ENCODE assay signal across 1 cellular context in genomic region chr6:43923376-43924221, GRCh38.
TF ChIP-seq lines count a peak whose summit lies in the region.

No MANE protein-coding gene starts in this region.

TF ChIP-seq in K562, 482 proteins besides CTCF, POLR2A, EP300 and RAD21 (continued from another document and continues in another):
- TF ChIP-seq ZKSCAN3 (CRISPR knock-in tag; IDR thresholded peaks at IDR 0.05) (no peak), MAFG (tag; conservative IDR thresholded peaks at IDR 0.05) (no peak), HIVEP1 (CRISPR knock-in tag; IDR thresholded peaks at IDR 0.05) (no peak), TEAD4 (IDR thresholded peaks at IDR 0.05; ENCODE audit: low read length) (no peak), TEAD4 (CRISPR knock-in tag; IDR thresholded peaks at IDR 0.05; ENCODE audit: borderline replicate concordance) (no peak), CXXC5 (CRISPR knock-in tag; IDR thresholded peaks at IDR 0.05) (peak; percentile 9; the same call in 1 of the 2 replicates), ZNF436 (CRISPR knock-in tag; IDR thresholded peaks at IDR 0.05) (no peak), UBTF (IDR thresholded peaks at IDR 0.05; ENCODE audit: borderline replicate concordance in 1 of 2, low read depth in 2 of 2, low read length in 2 of 2) (no peak), ZFPM2 (CRISPR knock-in tag; IDR thresholded peaks at IDR 0.05) (no peak), ZNF174 (CRISPR knock-in tag; IDR thresholded peaks at IDR 0.05) (no peak), HES1 (IDR thresholded peaks at IDR 0.05; ENCODE audit: low read depth) (no peak), ZNF445 (CRISPR knock-in tag; IDR thresholded peaks at IDR 0.05; ENCODE audit: low read depth) (no peak), ZC3H11A (IDR thresholded peaks at IDR 0.05; ENCODE audit: low read depth, low read length) (no peak), ZNF324 (CRISPR knock-in tag; IDR thresholded peaks at IDR 0.05) (no peak), MEF2D (tag; conservative IDR thresholded peaks at IDR 0.05; ENCODE audit: low read depth) (no peak), U2AF1 (optimal IDR thresholded peaks at IDR 0.05; ENCODE audit: low read depth, low read length) (no peak), SMAD4 (CRISPR knock-in tag; conservative IDR thresholded peaks at IDR 0.05) (no peak), ZKSCAN8 (CRISPR knock-in tag; IDR thresholded peaks at IDR 0.05) (no peak), THRAP3 (IDR thresholded peaks at IDR 0.05; ENCODE audit: borderline replicate concordance) (no peak), E2F8 (IDR thresholded peaks at IDR 0.05; ENCODE audit: low read depth, partially characterized antibody) (no peak), ZC3H8 (IDR thresholded peaks at IDR 0.05) (no peak), GABPB1 (CRISPR knock-in tag; IDR thresholded peaks at IDR 0.05) (no peak), FOXK1 (CRISPR knock-in tag; IDR thresholded peaks at IDR 0.05; ENCODE audit: borderline replicate concordance) (no peak), ZNF253 (CRISPR knock-in tag; conservative IDR thresholded peaks at IDR 0.05) (no peak), PML (IDR thresholded peaks at IDR 0.05; ENCODE audit: low read length) (no peak), FOSL1 (tag; conservative IDR thresholded peaks at IDR 0.05) (0 out of 2 replicates have a peak, but pooled peaks have one; percentile 21), SLC30A9 (CRISPR knock-in tag; IDR thresholded peaks at IDR 0.05) (no peak), ZNF589 (CRISPR knock-in tag; IDR thresholded peaks at IDR 0.05; ENCODE audit: low read depth) (peak; percentile 40; the same call in 1 of the 2 replicates), C11orf30 (IDR thresholded peaks at IDR 0.05; ENCODE audit: low read depth) (no peak), BRF1 (IDR thresholded peaks at IDR 0.05; ENCODE audit: borderline replicate concordance, extremely low read depth, insufficient read length) (no peak), ZNF57 (CRISPR knock-in tag; IDR thresholded peaks at IDR 0.05) (no peak), NR1H2 (CRISPR knock-in tag; IDR thresholded peaks at IDR 0.05) (no peak), CHAMP1 (IDR thresholded peaks at IDR 0.05) (no peak)
- TF ChIP-seq, protein P1, sequence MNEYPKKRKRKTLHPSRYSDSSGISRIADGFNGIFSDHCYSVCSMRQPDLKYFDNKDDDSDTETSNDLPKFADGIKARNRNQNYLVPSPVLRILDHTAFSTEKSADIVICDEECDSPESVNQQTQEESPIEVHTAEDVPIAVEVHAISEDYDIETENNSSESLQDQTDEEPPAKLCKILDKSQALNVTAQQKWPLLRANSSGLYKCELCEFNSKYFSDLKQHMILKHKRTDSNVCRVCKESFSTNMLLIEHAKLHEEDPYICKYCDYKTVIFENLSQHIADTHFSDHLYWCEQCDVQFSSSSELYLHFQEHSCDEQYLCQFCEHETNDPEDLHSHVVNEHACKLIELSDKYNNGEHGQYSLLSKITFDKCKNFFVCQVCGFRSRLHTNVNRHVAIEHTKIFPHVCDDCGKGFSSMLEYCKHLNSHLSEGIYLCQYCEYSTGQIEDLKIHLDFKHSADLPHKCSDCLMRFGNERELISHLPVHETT (CRISPR knock-in tag; conservative IDR thresholded peaks at IDR 0.05 in 1 of 2, IDR thresholded peaks at IDR 0.05 in 1 of 2) = 0 out of 4 replicates have a peak, but pooled peaks of 1 of the 2 experiments have one; percentile 40
- TF ChIP-seq, protein P2, sequence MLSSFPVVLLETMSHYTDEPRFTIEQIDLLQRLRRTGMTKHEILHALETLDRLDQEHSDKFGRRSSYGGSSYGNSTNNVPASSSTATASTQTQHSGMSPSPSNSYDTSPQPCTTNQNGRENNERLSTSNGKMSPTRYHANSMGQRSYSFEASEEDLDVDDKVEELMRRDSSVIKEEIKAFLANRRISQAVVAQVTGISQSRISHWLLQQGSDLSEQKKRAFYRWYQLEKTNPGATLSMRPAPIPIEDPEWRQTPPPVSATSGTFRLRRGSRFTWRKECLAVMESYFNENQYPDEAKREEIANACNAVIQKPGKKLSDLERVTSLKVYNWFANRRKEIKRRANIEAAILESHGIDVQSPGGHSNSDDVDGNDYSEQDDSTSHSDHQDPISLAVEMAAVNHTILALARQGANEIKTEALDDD (IDR thresholded peaks at IDR 0.05) = no peak
- TF ChIP-seq, protein P3, sequence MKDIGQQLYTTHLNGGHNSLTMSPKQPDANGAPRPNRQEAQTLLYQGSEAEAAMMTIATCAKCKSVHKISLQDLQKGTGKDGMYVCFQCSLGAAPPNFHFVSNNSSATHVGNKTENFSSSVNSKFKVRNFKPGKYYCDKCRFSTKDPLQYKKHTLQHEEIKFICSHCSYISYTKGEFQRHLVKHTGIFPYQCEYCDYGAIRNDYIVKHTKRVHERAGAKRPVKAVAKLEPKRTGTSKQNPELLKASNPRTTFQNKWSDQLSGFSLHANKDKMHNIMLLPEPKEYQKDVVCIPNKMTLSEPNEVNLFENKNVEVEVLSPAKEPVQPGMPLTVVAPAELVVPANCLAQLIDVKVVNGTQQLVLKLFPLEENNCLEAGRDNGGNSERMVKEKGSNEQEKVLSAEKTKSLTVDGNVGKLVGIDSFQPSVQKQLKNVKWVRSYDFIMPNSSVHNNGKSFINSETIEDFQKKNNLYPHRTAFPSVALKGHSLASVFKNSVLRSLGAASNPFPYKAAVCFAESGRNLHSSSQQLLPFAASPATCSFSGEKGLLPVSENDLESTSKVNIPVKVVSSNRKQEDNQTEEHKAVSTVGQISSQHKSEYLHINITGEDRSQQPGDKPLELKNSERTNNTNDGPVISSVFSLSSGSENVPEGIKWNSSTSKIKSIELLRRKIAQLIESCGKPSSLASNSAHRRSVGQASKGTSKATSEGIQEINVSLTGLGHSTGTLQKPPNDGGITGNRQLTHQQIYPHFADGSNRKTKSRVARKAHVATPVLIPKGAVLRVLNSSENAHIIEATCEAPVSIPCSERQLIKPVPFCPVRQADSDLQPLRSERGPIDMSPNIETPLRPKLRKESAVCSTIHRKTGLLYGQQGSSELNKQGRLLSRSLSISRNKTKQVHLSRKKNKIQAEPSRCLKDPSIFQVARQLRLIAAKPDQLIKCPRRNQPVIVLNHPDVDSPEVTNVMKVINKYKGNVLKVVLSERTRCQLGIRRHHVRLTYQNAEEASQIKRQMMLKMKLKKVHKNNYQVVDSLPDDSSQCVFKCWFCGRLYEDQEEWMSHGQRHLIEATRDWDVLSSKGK (CRISPR knock-in tag; IDR thresholded peaks at IDR 0.05) = no peak
- TF ChIP-seq, protein P4, sequence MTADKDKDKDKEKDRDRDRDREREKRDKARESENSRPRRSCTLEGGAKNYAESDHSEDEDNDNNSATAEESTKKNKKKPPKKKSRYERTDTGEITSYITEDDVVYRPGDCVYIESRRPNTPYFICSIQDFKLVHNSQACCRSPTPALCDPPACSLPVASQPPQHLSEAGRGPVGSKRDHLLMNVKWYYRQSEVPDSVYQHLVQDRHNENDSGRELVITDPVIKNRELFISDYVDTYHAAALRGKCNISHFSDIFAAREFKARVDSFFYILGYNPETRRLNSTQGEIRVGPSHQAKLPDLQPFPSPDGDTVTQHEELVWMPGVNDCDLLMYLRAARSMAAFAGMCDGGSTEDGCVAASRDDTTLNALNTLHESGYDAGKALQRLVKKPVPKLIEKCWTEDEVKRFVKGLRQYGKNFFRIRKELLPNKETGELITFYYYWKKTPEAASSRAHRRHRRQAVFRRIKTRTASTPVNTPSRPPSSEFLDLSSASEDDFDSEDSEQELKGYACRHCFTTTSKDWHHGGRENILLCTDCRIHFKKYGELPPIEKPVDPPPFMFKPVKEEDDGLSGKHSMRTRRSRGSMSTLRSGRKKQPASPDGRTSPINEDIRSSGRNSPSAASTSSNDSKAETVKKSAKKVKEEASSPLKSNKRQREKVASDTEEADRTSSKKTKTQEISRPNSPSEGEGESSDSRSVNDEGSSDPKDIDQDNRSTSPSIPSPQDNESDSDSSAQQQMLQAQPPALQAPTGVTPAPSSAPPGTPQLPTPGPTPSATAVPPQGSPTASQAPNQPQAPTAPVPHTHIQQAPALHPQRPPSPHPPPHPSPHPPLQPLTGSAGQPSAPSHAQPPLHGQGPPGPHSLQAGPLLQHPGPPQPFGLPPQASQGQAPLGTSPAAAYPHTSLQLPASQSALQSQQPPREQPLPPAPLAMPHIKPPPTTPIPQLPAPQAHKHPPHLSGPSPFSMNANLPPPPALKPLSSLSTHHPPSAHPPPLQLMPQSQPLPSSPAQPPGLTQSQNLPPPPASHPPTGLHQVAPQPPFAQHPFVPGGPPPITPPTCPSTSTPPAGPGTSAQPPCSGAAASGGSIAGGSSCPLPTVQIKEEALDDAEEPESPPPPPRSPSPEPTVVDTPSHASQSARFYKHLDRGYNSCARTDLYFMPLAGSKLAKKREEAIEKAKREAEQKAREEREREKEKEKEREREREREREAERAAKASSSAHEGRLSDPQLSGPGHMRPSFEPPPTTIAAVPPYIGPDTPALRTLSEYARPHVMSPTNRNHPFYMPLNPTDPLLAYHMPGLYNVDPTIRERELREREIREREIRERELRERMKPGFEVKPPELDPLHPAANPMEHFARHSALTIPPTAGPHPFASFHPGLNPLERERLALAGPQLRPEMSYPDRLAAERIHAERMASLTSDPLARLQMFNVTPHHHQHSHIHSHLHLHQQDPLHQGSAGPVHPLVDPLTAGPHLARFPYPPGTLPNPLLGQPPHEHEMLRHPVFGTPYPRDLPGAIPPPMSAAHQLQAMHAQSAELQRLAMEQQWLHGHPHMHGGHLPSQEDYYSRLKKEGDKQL (CRISPR knock-in tag; IDR thresholded peaks at IDR 0.05; ENCODE audit: borderline replicate concordance) = no peak
- TF ChIP-seq, protein P5, sequence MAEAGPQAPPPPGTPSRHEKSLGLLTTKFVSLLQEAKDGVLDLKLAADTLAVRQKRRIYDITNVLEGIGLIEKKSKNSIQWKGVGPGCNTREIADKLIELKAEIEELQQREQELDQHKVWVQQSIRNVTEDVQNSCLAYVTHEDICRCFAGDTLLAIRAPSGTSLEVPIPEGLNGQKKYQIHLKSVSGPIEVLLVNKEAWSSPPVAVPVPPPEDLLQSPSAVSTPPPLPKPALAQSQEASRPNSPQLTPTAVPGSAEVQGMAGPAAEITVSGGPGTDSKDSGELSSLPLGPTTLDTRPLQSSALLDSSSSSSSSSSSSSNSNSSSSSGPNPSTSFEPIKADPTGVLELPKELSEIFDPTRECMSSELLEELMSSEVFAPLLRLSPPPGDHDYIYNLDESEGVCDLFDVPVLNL (CRISPR knock-in tag; IDR thresholded peaks at IDR 0.05; ENCODE audit: low read depth) = no peak
- TF ChIP-seq, protein P6, sequence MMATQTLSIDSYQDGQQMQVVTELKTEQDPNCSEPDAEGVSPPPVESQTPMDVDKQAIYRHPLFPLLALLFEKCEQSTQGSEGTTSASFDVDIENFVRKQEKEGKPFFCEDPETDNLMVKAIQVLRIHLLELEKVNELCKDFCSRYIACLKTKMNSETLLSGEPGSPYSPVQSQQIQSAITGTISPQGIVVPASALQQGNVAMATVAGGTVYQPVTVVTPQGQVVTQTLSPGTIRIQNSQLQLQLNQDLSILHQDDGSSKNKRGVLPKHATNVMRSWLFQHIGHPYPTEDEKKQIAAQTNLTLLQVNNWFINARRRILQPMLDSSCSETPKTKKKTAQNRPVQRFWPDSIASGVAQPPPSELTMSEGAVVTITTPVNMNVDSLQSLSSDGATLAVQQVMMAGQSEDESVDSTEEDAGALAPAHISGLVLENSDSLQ (IDR thresholded peaks at IDR 0.05) = no peak
